8 cellular contexts compared by ENCODE assay signal in the genomic region with DNA sequence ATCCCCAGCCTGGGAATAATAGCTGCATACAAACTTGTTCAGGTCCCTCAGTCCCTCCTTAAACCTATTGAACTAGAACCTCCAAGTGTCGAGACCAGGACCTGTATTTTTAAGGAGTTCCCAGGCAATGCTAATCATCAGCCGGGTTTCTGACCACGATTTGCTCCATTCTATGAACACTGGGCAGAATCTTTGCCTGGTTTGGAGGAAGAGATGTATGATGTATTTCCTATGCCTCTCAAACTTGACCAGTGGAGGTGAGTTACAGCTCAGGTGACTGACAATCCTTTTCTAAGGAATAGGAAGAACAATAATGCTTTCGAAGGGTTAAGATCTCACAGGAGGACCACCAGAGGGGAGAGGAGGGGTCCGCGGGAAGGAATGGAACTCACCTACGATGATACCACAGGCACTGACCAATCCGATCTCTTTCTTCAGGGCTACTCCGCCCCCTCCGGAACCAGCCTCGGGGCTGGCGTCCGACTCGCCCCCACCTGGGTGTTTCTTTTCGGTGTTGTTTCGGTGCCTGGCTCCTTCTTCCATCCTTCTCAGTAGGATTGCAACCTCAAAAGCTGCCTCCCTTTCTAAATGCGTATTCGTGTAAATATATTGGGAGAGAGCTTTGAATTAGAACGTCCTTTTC. TPM values are rescaled to one million over a fixed set of nuclear protein-coding genes. Genes with fewer than 3 reads are reported as not detected.
A peak's percentile ranks its signal among the peaks of the same experiment; 100 is the strongest.
DNase-seq lines count a peak whose midpoint lies in the region; ATAC-seq and TF ChIP-seq lines count a peak whose summit lies in the region.

No MANE protein-coding gene starts in this region.

- TF ChIP-seq CTCF in gastroesophageal sphincter (IDR thresholded peaks at IDR 0.05) = no peak
- TF ChIP-seq CTCF in uterus (IDR thresholded peaks at IDR 0.05) = no peak

- H3K79me1 ChIP-seq in neuronal stem cell (ENCODE audit: low read depth, low read length) = no peaks in the 10 kb centered on the region

- H3K4me1 ChIP-seq in gastroesophageal sphincter (peaks cover 0 to 56% (median 0%) of the 10 kb centered on the region in 3 donors), neuronal stem cell (ENCODE audit: control insufficient read depth in 2 of 2, insufficient read depth in 1 of 2, low read depth in 1 of 2, low read length in 2 of 2) (peaks cover 2 to 3% of the 10 kb centered on the region in 2 donors), uterus (no peaks in the 10 kb centered on the region)

- H3K14ac ChIP-seq in neuronal stem cell (ENCODE audit: low read length) = no peak overlapping the region

- no peak overlapping the region for H2BK12ac ChIP-seq in neuronal stem cell (ENCODE audit: low read length)

- no peak overlapping the region for H3K9ac ChIP-seq in neuronal stem cell (ENCODE audit: low read depth, low read length, poor library complexity)

- no peak overlapping the region for H4K8ac ChIP-seq in neuronal stem cell (ENCODE audit: low read depth, low read length)

- H2BK15ac ChIP-seq in neuronal stem cell (ENCODE audit: low read length) = no peak overlapping the region

- no peak overlapping the region for H2AK5ac ChIP-seq in neuronal stem cell (ENCODE audit: low read depth, low read length)

- H2AFZ ChIP-seq in neuronal stem cell (ENCODE audit: low read length) = peak overlapping the region; percentile 76

- H4K91ac ChIP-seq in neuronal stem cell (ENCODE audit: low read depth, low read length, poor library complexity) = no peak overlapping the region

- TF ChIP-seq POLR2A in gastroesophageal sphincter (IDR thresholded peaks at IDR 0.05) (no peak), uterus (IDR thresholded peaks at IDR 0.05) (peak; percentile 48 to 60)

- H3K4ac ChIP-seq in neuronal stem cell (ENCODE audit: low read length) = no peak overlapping the region

- no peaks in the 10 kb centered on the region for H3K36me3 ChIP-seq in gastroesophageal sphincter
- H3K36me3 ChIP-seq in neuronal stem cell (replicated peaks in 1 of 2; ENCODE audit: control insufficient read depth in 2 of 2, insufficient read depth in 2 of 2, low read length in 2 of 2) = no peaks in the 10 kb centered on the region
- H3K36me3 ChIP-seq in uterus = no peaks in the 10 kb centered on the region

- no peak overlapping the region for H3K18ac ChIP-seq in neuronal stem cell (ENCODE audit: low read length)

- H3K27me3 ChIP-seq in gastroesophageal sphincter = no peaks in the 10 kb centered on the region
- H3K27me3 ChIP-seq in neuronal stem cell (ENCODE audit: control insufficient read depth in 3 of 3, insufficient read depth in 3 of 3, low read depth in 1 of 3, low read length in 3 of 3) = peaks cover 0 to 13% (median 0%) of the 10 kb centered on the region in 3 experiments
- no peaks in the 10 kb centered on the region for H3K27me3 ChIP-seq in uterus

- peak overlapping the region in 3 of 4 donors; percentile 70 to 79 (median 78) for H3K27ac ChIP-seq in gastroesophageal sphincter
- peak overlapping the region; percentile 23 for H3K27ac ChIP-seq in neuronal stem cell (replicated peaks; ENCODE audit: low read length)
- H3K27ac ChIP-seq in uterus = peak overlapping the region; percentile 88 to 89

- H3K4me3 ChIP-seq in gastroesophageal sphincter = peak overlapping the region; percentile 46 to 59
- H3K4me3 ChIP-seq in neuronal stem cell (ENCODE audit: low read length in 2 of 2) = peak overlapping the region; percentile 49 to 84
- H3K4me3 ChIP-seq in uterus = peak overlapping the region; percentile 65 to 74

- no peak for TF ChIP-seq EP300 in gastroesophageal sphincter (IDR thresholded peaks at IDR 0.05)

- no peak overlapping the region for H2BK120ac ChIP-seq in neuronal stem cell (ENCODE audit: low read depth, low read length)

- ATAC-seq in gastroesophageal sphincter (peak; percentile 67), GM21423 (IDR thresholded peaks at IDR 0.05; ENCODE audit: unreplicated experiment) (no peak)

- peak overlapping the region; percentile 66 for H3K4me2 ChIP-seq in neuronal stem cell (ENCODE audit: insufficient read depth, low read length, poor library complexity, severe bottlenecking)

- H2BK5ac ChIP-seq in neuronal stem cell (ENCODE audit: low read length) = no peak overlapping the region

- intact Hi-C loops in uterus (cut with DNase I; ENCODE audit: low total_unique reads) = no loop called here

- H3K23ac ChIP-seq in neuronal stem cell (ENCODE audit: low read depth, low read length, poor library complexity) = no peak overlapping the region

- H3K9me3 ChIP-seq in gastroesophageal sphincter (no peaks in the 10 kb centered on the region), neuronal stem cell (replicated peaks in 1 of 2; ENCODE audit: control insufficient read depth in 2 of 2, insufficient read depth in 1 of 2, low read depth in 1 of 2, low read length in 2 of 2) (no peaks in the 10 kb centered on the region), uterus (no peaks in the 10 kb centered on the region)

- WGBS in gastroesophageal sphincter (ENCODE audit: low coverage in 1 of 2), 2 donors = 0 to 2% methylated on average over 10 to 18 of the region's 19 CpGs
- no CpG with 5 or more reads among the region's 19 CpGs for WGBS in neuronal stem cell (ENCODE audit: extremely low coverage in 2 of 2, insufficient read length in 2 of 2, insufficient replicate concordance in 1 of 2), 2 donors

- DNase-seq in activated gamma-delta T cell treated with Interleukin-2 at 50 U/mL for 16 hours (peak; percentile 36), activated gamma-delta T cell (lab: John Stamatoyannopoulos, UW) (no peak), neuronal stem cell (ENCODE audit: low spot score) (no peak), uterus (peak; percentile 62 to 71), GOT3 (lab: John Stamatoyannopoulos, UW) (no peak)
- peak; percentile 71 for DNase-seq in activated CD8-positive, alpha-beta memory T cell treated with anti-CD3 and anti-CD28 coated beads, Interleukin-2, amount 50 U/mL, for 48 hours

RNA-seq across cellular contexts. Expression of a gene that starts 1.0 kb away (rescaled TPM):
- 10 to 100 TPM; 21.6 to 56.7 (median 32.2) TPM for total RNA-seq in gastroesophageal sphincter
- polyA plus RNA-seq in neuronal stem cell (2013, experiment 1 of 2) = 43.4 TPM
- 43.3 TPM for polyA plus RNA-seq in neuronal stem cell (2013, experiment 2 of 2)
- 100 to 1,000 TPM in 1 of 4 donors, 10 to 100 TPM in 3; 15.9 to 152 (median 49.3) TPM for total RNA-seq in uterus

RNA-seq across cellular contexts. Expression of a gene that starts 55.2 kb away (rescaled TPM):
- total RNA-seq in gastroesophageal sphincter (not detected), uterus (not detected)
- polyA plus RNA-seq in neuronal stem cell (2013, experiment 1 of 2) = 0.20 TPM
- 0.28 TPM for polyA plus RNA-seq in neuronal stem cell (2013, experiment 2 of 2)

Comparison
In these comparisons a context has a peak if more than half of its experiments do, and no peak if none do; other contexts are left out.
1. DNase-seq: peak in activated gamma-delta T cell treated with Interleukin-2 at 50 U/mL for 16 hours (single experiment), activated CD8-positive, alpha-beta memory T cell treated with anti-CD3 and anti-CD28 coated beads, Interleukin-2, amount 50 U/mL, for 48 hours (single experiment) and uterus (2 of 2); none in activated gamma-delta T cell (single experiment), neuronal stem cell (single experiment) and GOT3 (single experiment).
2. H3K27ac ChIP-seq: peak in every context shown above with its lines; median percentile 88 in uterus; 78 in gastroesophageal sphincter; 23 in neuronal stem cell.
3. POLR2A ChIP-seq: peak in uterus (2 of 2); none in gastroesophageal sphincter (0 of 2).
4. Peak in every context shown above with its lines, with median percentiles within 50 percentile points of each other: H3K4me3 ChIP-seq.